ENCODE assay signal across 28 cellular contexts in genomic region chr5:122258241-122258640, GRCh38.
"Had no signal": no experiment of that assay in that cellular context is flagged by ENCODE, and none has a peak within 500 bp of the region (broad histone marks: within the 10 kb centered on the region; RNA-seq: fewer than 3 reads in every experiment).

No MANE protein-coding gene starts in this region.

- H3K27me3 ChIP-seq: gastroesophageal sphincter, heart left ventricle, hepatocyte, left lung, right atrium auricular region, stomach, thyroid gland, vagina had no signal

- ATAC-seq: esophagus mucosa; gastroesophageal sphincter; heart left ventricle; left cardiac atrium; left lung; naive thymus-derived CD4-positive, alpha-beta T cell; sciatic nerve had no signal

- H3K27ac ChIP-seq: epithelial cell of prostate, gastroesophageal sphincter, heart left ventricle, hepatocyte, left lung, prostate gland, right atrium auricular region, stomach, thyroid gland, vagina had no signal

- H3K4me1 ChIP-seq: gastroesophageal sphincter, heart left ventricle, left lung, prostate gland, right atrium auricular region, stomach, thyroid gland, vagina had no signal

- H3K4me3 Mint-ChIP-seq: naive thymus-derived CD4-positive, alpha-beta T cell; nephron had no signal

- DNase-seq: cortex of kidney; effector CD4-positive, alpha-beta T cell; foreskin fibroblast; heart left ventricle; left cardiac atrium; left lung; mesendoderm; midbrain; naive thymus-derived CD4-positive, alpha-beta T cell; nucleus accumbens; stimulated activated CD4-positive, alpha-beta T cell treated with anti-CD3 and anti-CD28 coated beads, Interleukin-12 subunit alpha, Interleukin-12 subunit beta, amount 100 ng/mL, for 4 hours; stimulated activated CD4-positive, alpha-beta T cell treated with anti-CD3 and anti-CD28 coated beads, Interleukin-1b, Interleukin-23, amount 100 ng/mL, for 48 hours; stimulated activated CD4-positive, alpha-beta T cell treated with anti-CD3 and anti-CD28 coated beads, Interleukin-4, amount 100 ng/mL, for 1 hour; stimulated activated CD8-positive, alpha-beta memory T cell treated with anti-CD3 and anti-CD28 coated beads, Interleukin-4, amount 100 ng/mL, for 48 hours; stimulated activated naive CD4-positive, alpha-beta T cell treated with Interleukin-2 at 50 U/mL for 16 hours; stomach; thyroid gland; trophoblast cell had no signal

- H3K27ac Mint-ChIP-seq: naive thymus-derived CD4-positive, alpha-beta T cell; nephron had no signal

- H3K36me3 ChIP-seq: gastroesophageal sphincter, heart left ventricle, left lung, prostate gland, right atrium auricular region, stomach, thyroid gland, vagina had no signal

- H3K9me3 ChIP-seq: prostate gland, thyroid gland had no signal

- H3K4me1 Mint-ChIP-seq: naive thymus-derived CD4-positive, alpha-beta T cell; nephron had no signal

- H3K4me3 ChIP-seq: gastroesophageal sphincter, heart left ventricle, hepatocyte, left lung, prostate gland, right atrium auricular region, smooth muscle cell, stomach, thyroid gland, vagina had no signal
